In genomic region chr13:108270442-108270841, GRCh38 we compare ENCODE assay signal across 8 cellular contexts. TPM values are rescaled to one million over a fixed set of nuclear protein-coding genes. Genes with fewer than 3 reads are reported as not detected.
A peak's percentile ranks its signal among the peaks of the same experiment; 100 is the strongest.
DNase-seq lines count a peak whose midpoint lies in the region; ATAC-seq, FAIRE-seq and TF ChIP-seq lines count a peak whose summit lies in the region.

No MANE protein-coding gene starts in this region.

- H2AFZ ChIP-seq in MM.1S (ENCODE audit: low read length): peak overlapping the region; percentile 54
- peak overlapping the region; percentile 36 for H2AFZ ChIP-seq in endothelial cell of umbilical vein (ENCODE audit: low read depth, low read length)

- H3K79me2 ChIP-seq in MM.1S (ENCODE audit: low read length): no peaks in the 10 kb centered on the region
- no peaks in the 10 kb centered on the region for H3K79me2 ChIP-seq in endothelial cell of umbilical vein (ENCODE audit: control insufficient read depth, insufficient read depth, low read length)

- H3K9ac ChIP-seq in MM.1S (ENCODE audit: low read length): peak overlapping the region; percentile 17; the same call in 1 of the 2 replicates
- no peak overlapping the region for H3K9ac ChIP-seq in endothelial cell of umbilical vein (replicated peaks; ENCODE audit: extremely low read depth, insufficient read depth, low read length)

- H3K27ac ChIP-seq in MM.1S (ENCODE audit: low read length): peak overlapping the region; percentile 31; the same call in 1 of the 2 replicates
- H3K27ac ChIP-seq in endothelial cell of umbilical vein (ENCODE audit: insufficient read depth, low read depth, low read length): no peak overlapping the region
- H3K27ac ChIP-seq in small intestine (ENCODE audit: low read depth in 1 of 2, low read length in 1 of 2): peak overlapping the region; percentile 73 to 95
- H3K27ac ChIP-seq in WERI-Rb-1: no peak overlapping the region

- WGBS in small intestine, 3 donors: 3 to 24% (median 14%) methylated on average over 3 of the region's 3 CpGs

- H3K4me2 ChIP-seq in MM.1S (ENCODE audit: low read depth, low read length) (peak overlapping the region; percentile 81), endothelial cell of umbilical vein (ENCODE audit: insufficient read depth, low read length) (peak overlapping the region; percentile 37)

- H3K36me3 ChIP-seq in MM.1S (replicated peaks; ENCODE audit: insufficient read depth, low read length) (no peaks in the 10 kb centered on the region), endothelial cell of umbilical vein (ENCODE audit: control insufficient read depth in 2 of 2, extremely low read depth in 1 of 2, insufficient read depth in 2 of 2, low read length in 2 of 2) (no peaks in the 10 kb centered on the region), small intestine (ENCODE audit: control insufficient read depth in 2 of 2, insufficient read depth in 2 of 2, low read length in 2 of 2) (no peaks in the 10 kb centered on the region), WERI-Rb-1 (no peaks in the 10 kb centered on the region)

- H3K4me1 ChIP-seq in MM.1S (ENCODE audit: low read length) (no peaks in the 10 kb centered on the region), endothelial cell of umbilical vein (ENCODE audit: control insufficient read depth, extremely low read depth, insufficient read depth, low read length) (peaks cover 6% of the 10 kb centered on the region), small intestine (ENCODE audit: control insufficient read depth in 2 of 2, insufficient read depth in 1 of 2, low read depth in 1 of 2, low read length in 1 of 2) (no peaks in the 10 kb centered on the region)

- peaks cover 18% of the 10 kb centered on the region for H3F3A ChIP-seq in MM.1S (ENCODE audit: insufficient read depth, low read length)

- no peaks in the 10 kb centered on the region for H3K27me3 ChIP-seq in MM.1S (replicated peaks; ENCODE audit: insufficient read depth, low read length)
- H3K27me3 ChIP-seq in endothelial cell of umbilical vein (ENCODE audit: control insufficient read depth in 2 of 2, insufficient read depth in 2 of 2, low read length in 2 of 2): no peaks in the 10 kb centered on the region
- no peaks in the 10 kb centered on the region for H3K27me3 ChIP-seq in small intestine (ENCODE audit: control insufficient read depth in 2 of 2, insufficient read depth in 2 of 2, low read length in 2 of 2)
- no peaks in the 10 kb centered on the region for H3K27me3 ChIP-seq in WERI-Rb-1 (ENCODE audit: insufficient read depth, low read depth, severe bottlenecking)

- H4K20me1 ChIP-seq in MM.1S (ENCODE audit: insufficient read depth, low read length) (no peaks in the 10 kb centered on the region), endothelial cell of umbilical vein (replicated peaks; ENCODE audit: control insufficient read depth, extremely low read depth, insufficient read depth, low read length) (no peaks in the 10 kb centered on the region)

- peak; percentile 13 for ATAC-seq in GM21423 (IDR thresholded peaks at IDR 0.05; ENCODE audit: unreplicated experiment)

- H3K9me3 ChIP-seq in MM.1S (replicated peaks; ENCODE audit: insufficient read depth, low read length) (no peaks in the 10 kb centered on the region), endothelial cell of umbilical vein (replicated peaks; ENCODE audit: control insufficient read depth, insufficient read depth, low read length) (no peaks in the 10 kb centered on the region), small intestine (ENCODE audit: control insufficient read depth, low read depth) (no peaks in the 10 kb centered on the region), WERI-Rb-1 (ENCODE audit: severe bottlenecking) (no peaks in the 10 kb centered on the region)

- no peaks in the 10 kb centered on the region for H3K9me1 ChIP-seq in endothelial cell of umbilical vein (replicated peaks; ENCODE audit: control insufficient read depth, extremely low read depth, insufficient read depth, low read length)

- no peak for TF ChIP-seq POLR2A in endothelial cell of umbilical vein (IDR thresholded peaks at IDR 0.05; ENCODE audit: low read depth, low read length)

- POLR2A ChIA-PET in endothelial cell of umbilical vein (lab: Charles Lee): no interaction called here

- no TSS peak for BruUV-seq in endothelial cell of umbilical vein (replicated peaks; lab: Mats Ljungman, UMichigan)

- intact Hi-C loops in endothelial cell of umbilical vein (cut with micrococcal nuclease): no loop called here

- dilution Hi-C loops in endothelial cell of umbilical vein (cut with MboI; ENCODE audit: extremely low pct_ligation_motif_present, low sequenced_read_pairs): no loop called here

- peak; percentile 15 for DNase-seq in CD1c-positive myeloid dendritic cell (ENCODE audit: extremely low spot score)
- DNase-seq in MM.1S: peak; percentile 16
- no peak for DNase-seq in endothelial cell of umbilical vein (ENCODE audit: low read depth, low spot score)
- peak; percentile 41 for DNase-seq in small intestine
- no peak for DNase-seq in WERI-Rb-1
- DNase-seq in COLO829 (ENCODE audit: low spot score): no peak
- DNase-seq in NCI-H524 (lab: John Stamatoyannopoulos, UW): no peak

- FAIRE-seq in endothelial cell of umbilical vein (lab: Jason Lieb, UNC) (no peak), small intestine (lab: Jason Lieb, UNC) (no peak)

- H3K4me3 ChIP-seq in MM.1S (ENCODE audit: low read length): peak overlapping the region; percentile 49
- H3K4me3 ChIP-seq in endothelial cell of umbilical vein (replicated peaks in 1 of 3; ENCODE audit: insufficient read depth in 1 of 3, low read depth in 1 of 3, low read length in 3 of 3): no peak overlapping the region
- peak overlapping the region in 1 of 2 donors; percentile 58 for H3K4me3 ChIP-seq in small intestine (ENCODE audit: low read depth in 1 of 2, low read length in 2 of 2)
- H3K4me3 ChIP-seq in WERI-Rb-1 (ENCODE audit: low read depth, low read length): no peak overlapping the region

- no peaks in the 10 kb centered on the region for H3K9me2 ChIP-seq in MM.1S (replicated peaks; ENCODE audit: insufficient read depth, low read length)

- CTCF ChIA-PET in endothelial cell of umbilical vein (lab: Charles Lee): no interaction called here

- TF ChIP-seq CTCF in MM.1S (IDR thresholded peaks at IDR 0.05; ENCODE audit: low read length) (no peak), endothelial cell of umbilical vein (IDR thresholded peaks at IDR 0.05; ENCODE audit: extremely low read depth in 1 of 2, insufficient read depth in 1 of 2, low read depth in 1 of 2, low read length in 2 of 2) (no peak), WERI-Rb-1 (IDR thresholded peaks at IDR 0.05; ENCODE audit: low read depth, low read length) (no peak)

TF ChIP-seq in endothelial cell of umbilical vein, 7 proteins besides CTCF, POLR2A, EP300 and RAD21:
- TF ChIP-seq GATA2 (IDR thresholded peaks at IDR 0.05; ENCODE audit: insufficient read depth, insufficient read length, low read depth, low read length) (no peak), JUN (IDR thresholded peaks at IDR 0.05; ENCODE audit: borderline replicate concordance, insufficient read depth, insufficient read length, low read depth) (no peak), POLR2AphosphoS5 (IDR thresholded peaks at IDR 0.05; ENCODE audit: insufficient read depth, low read depth, low read length) (no peak), MYC (IDR thresholded peaks at IDR 0.05; ENCODE audit: low read depth, low read length) (no peak)

RNA-seq across cellular contexts. Expression of gene TNFSF13B, which starts 0.9 kb away (rescaled TPM):
- 1.2 and 1.4 TPM in 2 replicates for total RNA-seq in endothelial cell of umbilical vein
- 0.08 and 0.18 TPM in 2 replicates for polyA plus RNA-seq in endothelial cell of umbilical vein
- 0.06 TPM in 1 of 2 replicates, not detected in the other for polyA plus RNA-seq in endothelial cell of umbilical vein (2011; cell fraction: cytosol; rRNA removed)
- 2.0 and 4.5 TPM in 2 replicates for polyA plus RNA-seq in endothelial cell of umbilical vein (2011; cell fraction: nucleus; rRNA removed)
- 0.44 TPM in 1 of 2 replicates, not detected in the other for polyA plus RNA-seq in endothelial cell of umbilical vein (2012)
- polyA minus RNA-seq in endothelial cell of umbilical vein: 4.4 TPM in 1 of 2 replicates, not detected in the other
- polyA minus RNA-seq in endothelial cell of umbilical vein (2011; cell fraction: cytosol; rRNA and poly(A)+ RNA removed): not detected
- 5.0 and 5.2 TPM in 2 replicates for polyA minus RNA-seq in endothelial cell of umbilical vein (2011; cell fraction: nucleus; rRNA and poly(A)+ RNA removed)
- 1 to 10 TPM; 3.1 to 6.9 (median 4.6) TPM for polyA plus RNA-seq in small intestine

RNA-seq across cellular contexts. Expression of gene ABHD13, which starts 52.2 kb away (rescaled TPM):
- 6.2 and 7.2 TPM in 2 replicates for total RNA-seq in endothelial cell of umbilical vein
- 2.9 and 3.9 TPM in 2 replicates for polyA plus RNA-seq in endothelial cell of umbilical vein
- polyA plus RNA-seq in endothelial cell of umbilical vein (2011; cell fraction: cytosol; rRNA removed): 3.2 and 3.4 TPM in 2 replicates
- polyA plus RNA-seq in endothelial cell of umbilical vein (2011; cell fraction: nucleus; rRNA removed): 3.2 and 4.0 TPM in 2 replicates
- polyA plus RNA-seq in endothelial cell of umbilical vein (2012): 6.9 and 8.0 TPM in 2 replicates
- 3.3 and 3.4 TPM in 2 replicates for polyA minus RNA-seq in endothelial cell of umbilical vein
- polyA minus RNA-seq in endothelial cell of umbilical vein (2011; cell fraction: cytosol; rRNA and poly(A)+ RNA removed): 1.9 TPM
- 10.1 and 14.4 TPM in 2 replicates for polyA minus RNA-seq in endothelial cell of umbilical vein (2011; cell fraction: nucleus; rRNA and poly(A)+ RNA removed)
- polyA plus RNA-seq in small intestine: 1 to 10 TPM; 4.5 to 6.5 (median 5.9) TPM

RNA-seq across cellular contexts. Expression of gene LIG4, which starts 55.1 kb away (rescaled TPM):
- 9.2 and 10.9 TPM in 2 replicates for total RNA-seq in endothelial cell of umbilical vein
- polyA plus RNA-seq in endothelial cell of umbilical vein: 2.4 and 3.0 TPM in 2 replicates
- 4.5 and 4.6 TPM in 2 replicates for polyA plus RNA-seq in endothelial cell of umbilical vein (2011; cell fraction: cytosol; rRNA removed)
- polyA plus RNA-seq in endothelial cell of umbilical vein (2011; cell fraction: nucleus; rRNA removed): 7.4 and 10.1 TPM in 2 replicates
- 9.6 and 12.9 TPM in 2 replicates for polyA plus RNA-seq in endothelial cell of umbilical vein (2012)
- 5.2 and 5.8 TPM in 2 replicates for polyA minus RNA-seq in endothelial cell of umbilical vein
- polyA minus RNA-seq in endothelial cell of umbilical vein (2011; cell fraction: cytosol; rRNA and poly(A)+ RNA removed): 3.8 TPM
- 2.9 and 5.7 TPM in 2 replicates for polyA minus RNA-seq in endothelial cell of umbilical vein (2011; cell fraction: nucleus; rRNA and poly(A)+ RNA removed)
- polyA plus RNA-seq in small intestine: 10 to 100 TPM in 1 of 3 donors, 1 to 10 TPM in 2; 4.3 to 10.7 (median 7.3) TPM

Comparison
In these comparisons a context has a peak if more than half of its experiments do, and no peak if none do; other contexts are left out.
1. DNase-seq: peak in CD1c-positive myeloid dendritic cell (single experiment), MM.1S (single experiment) and small intestine (single experiment); none in endothelial cell of umbilical vein (single experiment), WERI-Rb-1 (single experiment), COLO829 (single experiment) and NCI-H524 (0 of 2).
2. H3K27ac ChIP-seq: peak in MM.1S (single experiment) and small intestine (2 of 2); none in endothelial cell of umbilical vein (single experiment) and WERI-Rb-1 (single experiment).